Comparison of ENCODE assay signal across 16 cellular contexts in genomic region chr2:134201559-134201958, GRCh38.
"Had no signal": no experiment of that assay in that cellular context is flagged by ENCODE, and none has a peak within 500 bp of the region (broad histone marks: within the 10 kb centered on the region; RNA-seq: fewer than 3 reads in every experiment).

No MANE protein-coding gene starts in this region.

- DNase-seq: activated CD4-positive, alpha-beta T cell treated with anti-CD3 and anti-CD28 coated beads, Interleukin-2, amount 10 ng/mL, durations not matched to agents 7 days and 5 days; activated effector memory CD4-positive, alpha-beta T cell treated with Interleukin-2 at 50 U/mL for 16 hours; activated T-cell treated with anti-CD3 and anti-CD28 coated beads for 4 hours; amniotic stem cell; brain microvascular endothelial cell; cerebellar nuclear complex; dermis blood vessel endothelial cell; kidney glomerular epithelial cell; lower lobe of right lung; T-cell; transverse colon had no signal

- H3K9me3 ChIP-seq: lower lobe of right lung, transverse colon had no signal

- H3K27ac ChIP-seq: brain microvascular endothelial cell, lower lobe of right lung, transverse colon had no signal

- H3K4me3 ChIP-seq: lower lobe of right lung, smooth muscle cell, transverse colon had no signal

- H3K9me3 Mint-ChIP-seq: activated CD4-positive, alpha-beta T cell treated with anti-CD3 and anti-CD28 coated beads, Interleukin-2, amount 10 ng/mL, durations not matched to agents 7 days and 5 days; activated naive CD4-positive, alpha-beta T cell treated with anti-CD3 and anti-CD28 coated beads, Interleukin-2, amount 50 U/mL, for 24 hours; natural killer cell treated with Interleukin-12 subunit alpha and Interleukin-12 subunit beta and Interleukin-15 and Interleukin-18, amount 100 ng/mL, for 72 hours; stimulated activated effector memory CD8-positive, alpha-beta T cell treated with anti-CD3 and anti-CD28 coated beads, Interleukin-12 subunit alpha, Interleukin-12 subunit beta, amount 100 ng/mL, for 72 hours; T-cell; WTC11 had no signal

- H3K4me3 Mint-ChIP-seq: activated CD4-positive, alpha-beta T cell treated with anti-CD3 and anti-CD28 coated beads, Interleukin-2, amount 10 ng/mL, durations not matched to agents 7 days and 5 days; activated naive CD4-positive, alpha-beta T cell treated with anti-CD3 and anti-CD28 coated beads, Interleukin-2, amount 50 U/mL, for 24 hours; natural killer cell treated with Interleukin-12 subunit alpha and Interleukin-12 subunit beta and Interleukin-15 and Interleukin-18, amount 100 ng/mL, for 72 hours; stimulated activated effector memory CD8-positive, alpha-beta T cell treated with anti-CD3 and anti-CD28 coated beads, Interleukin-12 subunit alpha, Interleukin-12 subunit beta, amount 100 ng/mL, for 72 hours; T-cell; WTC11 had no signal

- H3K36me3 Mint-ChIP-seq: activated naive CD4-positive, alpha-beta T cell treated with anti-CD3 and anti-CD28 coated beads, Interleukin-2, amount 50 U/mL, for 24 hours; natural killer cell treated with Interleukin-12 subunit alpha and Interleukin-12 subunit beta and Interleukin-15 and Interleukin-18, amount 100 ng/mL, for 72 hours; stimulated activated effector memory CD8-positive, alpha-beta T cell treated with anti-CD3 and anti-CD28 coated beads, Interleukin-12 subunit alpha, Interleukin-12 subunit beta, amount 100 ng/mL, for 72 hours; T-cell; WTC11 had no signal

- H3K27me3 ChIP-seq: brain microvascular endothelial cell, transverse colon had no signal

- H3K27ac Mint-ChIP-seq: activated CD4-positive, alpha-beta T cell treated with anti-CD3 and anti-CD28 coated beads, Interleukin-2, amount 10 ng/mL, durations not matched to agents 7 days and 5 days; activated naive CD4-positive, alpha-beta T cell treated with anti-CD3 and anti-CD28 coated beads, Interleukin-2, amount 50 U/mL, for 24 hours; stimulated activated effector memory CD8-positive, alpha-beta T cell treated with anti-CD3 and anti-CD28 coated beads, Interleukin-12 subunit alpha, Interleukin-12 subunit beta, amount 100 ng/mL, for 72 hours; WTC11 had no signal

- ATAC-seq: lower lobe of right lung; natural killer cell treated with Interleukin-12 subunit alpha and Interleukin-12 subunit beta and Interleukin-15 and Interleukin-18, amount 100 ng/mL, for 72 hours; stimulated activated effector memory CD8-positive, alpha-beta T cell treated with anti-CD3 and anti-CD28 coated beads, Interleukin-12 subunit alpha, Interleukin-12 subunit beta, amount 100 ng/mL, for 72 hours; T-cell; WTC11 had no signal

- H3K27me3 Mint-ChIP-seq: activated CD4-positive, alpha-beta T cell treated with anti-CD3 and anti-CD28 coated beads, Interleukin-2, amount 10 ng/mL, durations not matched to agents 7 days and 5 days; activated naive CD4-positive, alpha-beta T cell treated with anti-CD3 and anti-CD28 coated beads, Interleukin-2, amount 50 U/mL, for 24 hours; natural killer cell treated with Interleukin-12 subunit alpha and Interleukin-12 subunit beta and Interleukin-15 and Interleukin-18, amount 100 ng/mL, for 72 hours; T-cell had no signal

- H3K36me3 ChIP-seq: brain microvascular endothelial cell, lower lobe of right lung, transverse colon had no signal
